In genomic region chr21:15625363-15625762, GRCh38 we compare ENCODE assay signal across 29 cellular contexts.
"Had no signal": no experiment of that assay in that cellular context is flagged by ENCODE, and none has a peak within 500 bp of the region (broad histone marks: within the 10 kb centered on the region; RNA-seq: fewer than 3 reads in every experiment).

No MANE protein-coding gene starts in this region.

- H3K36me3 Mint-ChIP-seq: activated naive CD8-positive, alpha-beta T cell; stimulated activated effector memory CD8-positive, alpha-beta T cell treated with anti-CD3 and anti-CD28 coated beads, Interleukin-12 subunit alpha, Interleukin-12 subunit beta, amount 100 ng/mL, for 72 hours; WTC11 had no signal

- H3K4me1 Mint-ChIP-seq: activated T-helper 17 cell treated with anti-CD3 and anti-CD28 coated beads, Interleukin-2, amount 50 U/mL, for 72 hours; nephron; stimulated activated effector memory CD8-positive, alpha-beta T cell treated with anti-CD3 and anti-CD28 coated beads, Interleukin-12 subunit alpha, Interleukin-12 subunit beta, amount 100 ng/mL, for 72 hours had no signal

- H3K27me3 Mint-ChIP-seq: activated naive CD8-positive, alpha-beta T cell; stimulated activated naive CD8-positive, alpha-beta T cell treated with anti-CD3 and anti-CD28 coated beads, Interleukin-15, Interleukin-2, amounts not matched to agents 100 ng/mL and 50 ng/mL, for 24 hours had no signal

- H3K4me3 ChIP-seq: cardiac muscle cell, coronary artery, esophagus muscularis mucosa, left lung, lower lobe of right lung, sigmoid colon had no signal

- H3K4me3 Mint-ChIP-seq: activated CD8-positive, alpha-beta T cell treated with anti-CD3 and anti-CD28 coated beads for 36 hours; activated naive CD8-positive, alpha-beta T cell; activated T-cell treated with anti-CD3 and anti-CD28 coated beads, Interleukin-2, amount 50 U/mL, for 4 hours; activated T-helper 17 cell treated with anti-CD3 and anti-CD28 coated beads, Interleukin-2, amount 50 U/mL, for 72 hours; effector memory CD8-positive, alpha-beta T cell; nephron; stimulated activated effector memory CD8-positive, alpha-beta T cell treated with anti-CD3 and anti-CD28 coated beads, Interleukin-12 subunit alpha, Interleukin-12 subunit beta, amount 100 ng/mL, for 72 hours; stimulated activated naive CD8-positive, alpha-beta T cell treated with anti-CD3 and anti-CD28 coated beads, Interleukin-15, Interleukin-2, amounts not matched to agents 100 ng/mL and 50 ng/mL, for 24 hours; WTC11 had no signal

- H3K9me3 Mint-ChIP-seq: activated CD8-positive, alpha-beta T cell treated with anti-CD3 and anti-CD28 coated beads for 36 hours; activated T-cell treated with anti-CD3 and anti-CD28 coated beads, Interleukin-2, amount 50 U/mL, for 4 hours; activated T-helper 17 cell treated with anti-CD3 and anti-CD28 coated beads, Interleukin-2, amount 50 U/mL, for 72 hours; effector memory CD8-positive, alpha-beta T cell; nephron; stimulated activated effector memory CD8-positive, alpha-beta T cell treated with anti-CD3 and anti-CD28 coated beads, Interleukin-12 subunit alpha, Interleukin-12 subunit beta, amount 100 ng/mL, for 72 hours had no signal

- DNase-seq: activated CD4-positive, alpha-beta T cell treated with anti-CD3 and anti-CD28 coated beads for 1 hour; activated CD4-positive, alpha-beta T cell treated with anti-CD3 and anti-CD28 coated beads, Interleukin-2, amount 50 U/mL, for 1 hour; activated CD8-positive, alpha-beta T cell treated with anti-CD3 and anti-CD28 coated beads for 36 hours; activated T-cell treated with anti-CD3 and anti-CD28 coated beads, Interleukin-2, amount 50 U/mL, for 4 hours; anterior cingulate cortex; cerebellar nuclear complex; dorsolateral prefrontal cortex; effector memory CD8-positive, alpha-beta T cell; foreskin melanocyte; kidney glomerular epithelial cell; left lung; lower lobe of right lung; mesendoderm; retina; sigmoid colon; small intestine; stimulated activated CD4-positive, alpha-beta T cell treated with anti-CD3 and anti-CD28 coated beads, Interleukin-4, amount 100 ng/mL, for 24 hours; substantia nigra; T-helper 2 cell had no signal

- ATAC-seq: activated CD8-positive, alpha-beta T cell treated with anti-CD3 and anti-CD28 coated beads for 36 hours; activated T-cell treated with anti-CD3 and anti-CD28 coated beads, Interleukin-2, amount 50 U/mL, for 4 hours; activated T-helper 17 cell treated with anti-CD3 and anti-CD28 coated beads, Interleukin-2, amount 50 U/mL, for 72 hours; effector memory CD8-positive, alpha-beta T cell; left lung; lower lobe of right lung; SK-N-SH treated with all-trans-retinoic acid at 6 μM for 48 hours; stimulated activated effector memory CD8-positive, alpha-beta T cell treated with anti-CD3 and anti-CD28 coated beads, Interleukin-12 subunit alpha, Interleukin-12 subunit beta, amount 100 ng/mL, for 72 hours; WTC11 had no signal

- H3K27ac Mint-ChIP-seq: activated CD8-positive, alpha-beta T cell treated with anti-CD3 and anti-CD28 coated beads for 36 hours; activated naive CD8-positive, alpha-beta T cell; activated T-helper 17 cell treated with anti-CD3 and anti-CD28 coated beads, Interleukin-2, amount 50 U/mL, for 72 hours; effector memory CD8-positive, alpha-beta T cell; nephron; stimulated activated effector memory CD8-positive, alpha-beta T cell treated with anti-CD3 and anti-CD28 coated beads, Interleukin-12 subunit alpha, Interleukin-12 subunit beta, amount 100 ng/mL, for 72 hours; stimulated activated naive CD8-positive, alpha-beta T cell treated with anti-CD3 and anti-CD28 coated beads, Interleukin-15, Interleukin-2, amounts not matched to agents 100 ng/mL and 50 ng/mL, for 24 hours; WTC11 had no signal
